In genomic region chr5:134537297-134537696, GRCh38 we compare ENCODE assay signal across 19 cellular contexts. TPM values are rescaled to one million over a fixed set of nuclear protein-coding genes. Genes with fewer than 3 reads are reported as not detected.
DNase-seq lines count a peak whose midpoint lies in the region; ATAC-seq, FAIRE-seq and TF ChIP-seq lines count a peak whose summit lies in the region.
"Had no signal": no experiment of that assay in that cellular context is flagged by ENCODE, and none has a peak within 500 bp of the region (broad histone marks: within the 10 kb centered on the region; RNA-seq: fewer than 3 reads in every experiment).

No MANE protein-coding gene starts in this region.

- H4K8ac ChIP-seq in H1 (ENCODE audit: extremely low read depth, insufficient read depth, low read length), result peak overlapping the region; percentile 69; the same call in 1 of the 2 replicates

- peaks cover 5 to 60% of the 10 kb centered on the region in 2 experiments; a peak in 3 of 4 replicates for H3K79me2 ChIP-seq in H1 (ENCODE audit: control insufficient read depth in 1 of 2, insufficient read depth in 2 of 2, low read length in 2 of 2)

- BruUV-seq in MCF 10A (replicated peaks; lab: Mats Ljungman, UMichigan), result no TSS peak

- H2AFZ ChIP-seq in H1 (ENCODE audit: low read length), result no peak overlapping the region

- ATAC-seq in activated B cell treated with CpG ODN at 0.5 μM for 24 hours (ENCODE audit: low read depth), result no peak
- ATAC-seq in GM21737 (IDR thresholded peaks at IDR 0.05; ENCODE audit: unreplicated experiment), result no peak
- ATAC-seq: right cardiac atrium had no signal

- H3K4me3 Mint-ChIP-seq in MCF 10A (ENCODE audit: unreplicated experiment), result no peak overlapping the region
- H3K4me3 Mint-ChIP-seq in activated B cell treated with CpG ODN at 0.5 μM for 24 hours, result no peak overlapping the region
- H3K4me3 Mint-ChIP-seq in glutamatergic neuron (ENCODE audit: unreplicated experiment), result no peak overlapping the region

- no peak overlapping the region for H3K56ac ChIP-seq in H1 (replicated peaks; ENCODE audit: insufficient read length, low read depth, low read length)

- H4K91ac ChIP-seq in H1 (replicated peaks; ENCODE audit: insufficient read length, low read length), result no peak overlapping the region

- H3K27me3 ChIP-seq in breast epithelium (no peaks in the 10 kb centered on the region), H1 (replicated peaks in 1 of 4; ENCODE audit: control insufficient read depth in 3 of 4, extremely low read depth in 1 of 4, insufficient read depth in 3 of 4, low read length in 3 of 4) (no peaks in the 10 kb centered on the region)
- H3K27me3 ChIP-seq: ascending aorta, thyroid gland had no signal

- no peak overlapping the region for H2BK20ac ChIP-seq in H1 (ENCODE audit: low read length)

- H3K4me1 ChIP-seq in breast epithelium, result no peaks in the 10 kb centered on the region
- H3K4me1 ChIP-seq in H1 (replicated peaks in 1 of 4; ENCODE audit: control insufficient read depth in 3 of 4, insufficient read depth in 4 of 4, low read length in 3 of 4), result peaks cover 7 to 42% (median 16%) of the 10 kb centered on the region in 4 experiments

- TF ChIP-seq POLR2A in breast epithelium (IDR thresholded peaks at IDR 0.05) (no peak), H1 (IDR thresholded peaks at IDR 0.05; ENCODE audit: control extremely low read depth in 1 of 2, low read depth in 2 of 2, low read length in 2 of 2) (no peak)

- H3K36me3 ChIP-seq in breast epithelium, result peaks cover 22% of the 10 kb centered on the region
- peaks cover 4 to 43% (median 10%) of the 10 kb centered on the region in 4 experiments; a peak in 6 of 8 replicates for H3K36me3 ChIP-seq in H1 (ENCODE audit: control insufficient read depth in 2 of 4, insufficient read depth in 4 of 4, low read length in 3 of 4)

- DNase-seq in MCF 10A (ENCODE audit: unreplicated experiment) (no peak), breast epithelium (ENCODE audit: low spot score in 2 of 2) (no peak), activated B cell treated with CpG ODN at 0.5 μM for 24 hours (no peak), H1 (ENCODE audit: low read depth in 1 of 2, low spot score in 2 of 2) (no peak), glutamatergic neuron (no peak), GF-D8 (lab: John Stamatoyannopoulos, UW) (no peak), GM19239 (ENCODE audit: insufficient read length, low spot score) (no peak)
- DNase-seq: activated CD4-positive, alpha-beta T cell treated with anti-CD3 and anti-CD28 coated beads, Interleukin-2, amount 50 U/mL, for 48 hours; COR-L47; effector CD8-positive, alpha-beta T cell; NCI-H1048; NCI-H2029 treated with DMSO at 0.1 percent for 48 hours; NCI-H446; NK-92 treated with Interleukin-12 subunit alpha and Interleukin-12 subunit beta, amount 100 ng/mL, for 24 hours; thyroid gland had no signal

- H3K36me3 Mint-ChIP-seq in MCF 10A (ENCODE audit: insufficient read depth, unreplicated experiment) (peaks cover 70% of the 10 kb centered on the region), activated B cell treated with CpG ODN at 0.5 μM for 24 hours (ENCODE audit: low read depth) (peaks cover 74% of the 10 kb centered on the region), glutamatergic neuron (ENCODE audit: unreplicated experiment) (no peaks in the 10 kb centered on the region)

- TF ChIP-seq EP300 in H1 (IDR thresholded peaks at IDR 0.05; ENCODE audit: borderline replicate concordance in 1 of 2, low read depth in 2 of 2, low read length in 2 of 2), result no peak

- no peak overlapping the region for H3K4me3 ChIP-seq in breast epithelium
- no peak overlapping the region for H3K4me3 ChIP-seq in H1 (ENCODE audit: extremely low read depth in 1 of 4, insufficient read depth in 2 of 4, low read depth in 3 of 4, low read length in 4 of 4)
- H3K4me3 ChIP-seq: ascending aorta, thyroid gland had no signal

- no peak overlapping the region for H2BK15ac ChIP-seq in H1 (ENCODE audit: low read length)

- no peak overlapping the region for H3K14ac ChIP-seq in H1 (ENCODE audit: insufficient read length)

- H2BK120ac ChIP-seq in H1 (replicated peaks; ENCODE audit: low read depth, low read length), result no peak overlapping the region

- H3K23me2 ChIP-seq in H1 (ENCODE audit: low read depth, low read length), result no peaks in the 10 kb centered on the region

- no peak overlapping the region for H2BK12ac ChIP-seq in H1 (ENCODE audit: low read depth, low read length)

- H3K4me1 Mint-ChIP-seq in MCF 10A (ENCODE audit: insufficient read depth, unreplicated experiment), result peaks cover 26% of the 10 kb centered on the region
- peaks cover 90% of the 10 kb centered on the region for H3K4me1 Mint-ChIP-seq in activated B cell treated with CpG ODN at 0.5 μM for 24 hours
- peaks cover 3% of the 10 kb centered on the region for H3K4me1 Mint-ChIP-seq in glutamatergic neuron (ENCODE audit: low read depth, unreplicated experiment)

- H2AK5ac ChIP-seq in H1 (ENCODE audit: low read depth, low read length), result no peak overlapping the region

- CTCF ChIA-PET in MCF 10A (lab: Yijun Ruan, JAX), result interaction anchor here (0.6 to 3.0 kb wide), 5 partner anchors 9 to 202 kb away, joined by 3 to 9 read pairs (median 3); no protein-coding TSS in a partner anchor
- CTCF ChIA-PET in activated B cell treated with CpG ODN at 0.5 μM for 24 hours (lab: Charles Lee), result interaction anchor here (2.2 kb wide), 1 partner anchor 9 kb away, joined by 12 read pairs; no protein-coding TSS in a partner anchor
- CTCF ChIA-PET in H1 (lab: Charles Lee; ENCODE audit: partially characterized antibody), result interaction anchor here (0.9 to 13.1 kb wide), 6 partner anchors 8 to 123 kb away, joined by 3 to 121 read pairs (median 5); partner anchors contain the start of gene JADE2

- no peak overlapping the region for H3K4ac ChIP-seq in H1 (replicated peaks; ENCODE audit: insufficient read length, low read depth, low read length)

- intact Hi-C loops in MCF 10A (cut with micrococcal nuclease), result no loop called here
- intact Hi-C loops in breast epithelium (cut with DNase I; ENCODE audit: low total_unique reads), result no loop called here
- intact Hi-C loops in activated B cell treated with CpG ODN at 0.5 μM for 24 hours (cut with micrococcal nuclease), result no loop called here

- FAIRE-seq in H1 (lab: Jason Lieb, UNC), result no peak
- no peak for FAIRE-seq in GM19239 (lab: Jason Lieb, UNC)

- H3K27ac Mint-ChIP-seq in MCF 10A (ENCODE audit: low read depth, unreplicated experiment), result peak overlapping the region; percentile 52
- H3K27ac Mint-ChIP-seq in activated B cell treated with CpG ODN at 0.5 μM for 24 hours, result peak overlapping the region; percentile 81
- no peak overlapping the region for H3K27ac Mint-ChIP-seq in glutamatergic neuron (ENCODE audit: unreplicated experiment)

- no peak overlapping the region for H3K23ac ChIP-seq in H1 (ENCODE audit: insufficient read length)

- H3K79me1 ChIP-seq in H1 (ENCODE audit: low read depth, low read length), result peaks cover 31% of the 10 kb centered on the region

- H3K9me3 ChIP-seq in breast epithelium (no peaks in the 10 kb centered on the region), H1 (ENCODE audit: insufficient read depth in 2 of 2, low read depth in 1 of 2, low read length in 1 of 2) (no peaks in the 10 kb centered on the region)
- H3K9me3 ChIP-seq: ascending aorta, thyroid gland had no signal

- H3K27me3 Mint-ChIP-seq in MCF 10A (ENCODE audit: insufficient read depth, unreplicated experiment) (no peaks in the 10 kb centered on the region), activated B cell treated with CpG ODN at 0.5 μM for 24 hours (no peaks in the 10 kb centered on the region), glutamatergic neuron (ENCODE audit: unreplicated experiment) (peaks cover 8% of the 10 kb centered on the region)

- H4K20me1 ChIP-seq in H1 (replicated peaks in 1 of 2; ENCODE audit: control insufficient read depth in 1 of 2, insufficient read depth in 2 of 2, low read length in 2 of 2), result peaks cover 0 to 1% of the 10 kb centered on the region in 2 experiments

- no peak overlapping the region for H3K9ac ChIP-seq in H1 (replicated peaks in 1 of 4; ENCODE audit: extremely low read depth in 1 of 4, low read depth in 3 of 4, low read length in 3 of 4)

- no peak overlapping the region for H3K4me2 ChIP-seq in H1 (ENCODE audit: insufficient read depth in 1 of 2, low read depth in 2 of 2, low read length in 2 of 2)

- H4K5ac ChIP-seq in H1 (ENCODE audit: insufficient read length, low read depth, low read length), result no peak overlapping the region

- no peaks in the 10 kb centered on the region for H3K9me3 Mint-ChIP-seq in MCF 10A (ENCODE audit: unreplicated experiment)
- no peaks in the 10 kb centered on the region for H3K9me3 Mint-ChIP-seq in activated B cell treated with CpG ODN at 0.5 μM for 24 hours
- H3K9me3 Mint-ChIP-seq in glutamatergic neuron (ENCODE audit: unreplicated experiment), result no peaks in the 10 kb centered on the region
- H3K9me3 Mint-ChIP-seq: activated T-helper 2 cell treated with anti-CD3 and anti-CD28 coated beads, Interferon-gamma antibody, Interleukin-2, Interleukin-4, amounts not matched to agents 10 μg/mL and 5 μg/mL and 100 μg/mL, durations not matched to agents 14 hours and 24 hours and 36 hours had no signal

- TF ChIP-seq RAD21 in H1 (IDR thresholded peaks at IDR 0.05 in 1 of 2, conservative IDR thresholded peaks at IDR 0.05 in 1 of 2; ENCODE audit: low read depth in 2 of 2, low read length in 2 of 2), result no peak

- no peak overlapping the region for H3K18ac ChIP-seq in H1 (ENCODE audit: extremely low read depth, low read length)

- H3K27ac ChIP-seq in breast epithelium (no peak overlapping the region), H1 (ENCODE audit: low read depth, low read length) (no peak overlapping the region)
- H3K27ac ChIP-seq: ascending aorta, thyroid gland had no signal

- H2BK5ac ChIP-seq in H1 (ENCODE audit: low read depth, low read length), result no peak overlapping the region

- POLR2A ChIA-PET in MCF 10A (lab: Yijun Ruan, JAX), result interaction anchor here (0.6 to 1.7 kb wide), 5 partner anchors 10 to 166 kb away, joined by 3 to 5 read pairs (median 3); partner anchors contain the start of genes CDKN2AIPNL and UBE2B
- POLR2A ChIA-PET in activated B cell treated with CpG ODN at 0.5 μM for 24 hours (lab: Charles Lee), result interaction anchor here (0.8 to 22.4 kb wide), 3 partner anchors 7 to 166 kb away, joined by 3 to 763 read pairs (median 763); partner anchors contain the start of genes JADE2 and UBE2B
- POLR2A ChIA-PET in H1 (lab: Charles Lee; ENCODE audit: partially characterized antibody), result interaction anchor here (1.0 to 2.7 kb wide), 4 partner anchors 10 to 158 kb away, joined by 3 to 13 read pairs (median 4); no protein-coding TSS in a partner anchor

- TF ChIP-seq CTCF in MCF 10A (IDR thresholded peaks at IDR 0.05; ENCODE audit: unreplicated experiment) (no peak), breast epithelium (IDR thresholded peaks at IDR 0.05) (no peak), activated B cell treated with CpG ODN at 0.5 μM for 24 hours (IDR thresholded peaks at IDR 0.05) (no peak), H1 (IDR thresholded peaks at IDR 0.05; ENCODE audit: control extremely low read depth in 1 of 3, insufficient read depth in 1 of 3, low read depth in 1 of 3, low read length in 3 of 3) (no peak), glutamatergic neuron (IDR thresholded peaks at IDR 0.05; ENCODE audit: partially characterized antibody, unreplicated experiment) (no peak)

RNA-seq across cellular contexts. Expression of gene JADE2, which starts 11.8 kb away (rescaled TPM):
- total RNA-seq in MCF 10A (2022) (104 and 138 TPM in 2 replicates), breast epithelium (10 to 100 TPM; 39.0 to 66.0 (median 61.4) TPM), activated B cell treated with CpG ODN at 0.5 μM for 24 hours (218 and 225 TPM in 2 replicates), glutamatergic neuron (ENCODE audit: unreplicated experiment) (2.1 TPM)
- total RNA-seq in H1 (2021; fragmentation: NEBNext Ultra II Directional; extraction: Animal tissue kit (Norgen Biotek cat#: 25700)), result 55.8 and 59.4 TPM in 2 replicates
- 19.2 and 21.9 TPM in 2 replicates for polyA plus RNA-seq in H1 (2011; rRNA removed)
- 19.5 TPM for polyA plus RNA-seq in H1 (2011; cell fraction: cytosol; rRNA removed)
- 28.6 TPM for polyA plus RNA-seq in H1 (2011; cell fraction: nucleus; rRNA removed)
- polyA plus RNA-seq in H1 (2012, experiment 1 of 2), result 15.9 to 23.0 TPM (median 22.1 TPM) in 4 replicates
- 19.7 TPM for polyA plus RNA-seq in H1 (2012, experiment 2 of 2)
- polyA plus RNA-seq in H1 (2013, experiment 1 of 2), result 14.6 TPM
- polyA plus RNA-seq in H1 (2013, experiment 2 of 2), result 14.5 TPM
- 42.6 and 49.2 TPM in 2 replicates for polyA minus RNA-seq in H1 (2011; rRNA and poly(A)+ RNA removed)
- 24.7 TPM for polyA minus RNA-seq in H1 (2011; cell fraction: cytosol; rRNA and poly(A)+ RNA removed)
- polyA minus RNA-seq in H1 (2011; cell fraction: nucleus; rRNA and poly(A)+ RNA removed), result 26.6 TPM

Comparison
In these comparisons a context has a peak if more than half of its experiments do, and no peak if none do; other contexts are left out.
1. RNA of gene JADE2, which starts 11.8 kb away (total RNA-seq): 218 to 225 TPM in activated B cell treated with CpG ODN at 0.5 μM for 24 hours, 104 to 138 TPM in MCF 10A, 39.0 to 66.0 TPM in breast epithelium and 55.8 to 59.4 TPM in H1; 2.1 TPM in glutamatergic neuron (single experiment); every median in the first group is over 10 times any median in the second.